In the genomic region with DNA sequence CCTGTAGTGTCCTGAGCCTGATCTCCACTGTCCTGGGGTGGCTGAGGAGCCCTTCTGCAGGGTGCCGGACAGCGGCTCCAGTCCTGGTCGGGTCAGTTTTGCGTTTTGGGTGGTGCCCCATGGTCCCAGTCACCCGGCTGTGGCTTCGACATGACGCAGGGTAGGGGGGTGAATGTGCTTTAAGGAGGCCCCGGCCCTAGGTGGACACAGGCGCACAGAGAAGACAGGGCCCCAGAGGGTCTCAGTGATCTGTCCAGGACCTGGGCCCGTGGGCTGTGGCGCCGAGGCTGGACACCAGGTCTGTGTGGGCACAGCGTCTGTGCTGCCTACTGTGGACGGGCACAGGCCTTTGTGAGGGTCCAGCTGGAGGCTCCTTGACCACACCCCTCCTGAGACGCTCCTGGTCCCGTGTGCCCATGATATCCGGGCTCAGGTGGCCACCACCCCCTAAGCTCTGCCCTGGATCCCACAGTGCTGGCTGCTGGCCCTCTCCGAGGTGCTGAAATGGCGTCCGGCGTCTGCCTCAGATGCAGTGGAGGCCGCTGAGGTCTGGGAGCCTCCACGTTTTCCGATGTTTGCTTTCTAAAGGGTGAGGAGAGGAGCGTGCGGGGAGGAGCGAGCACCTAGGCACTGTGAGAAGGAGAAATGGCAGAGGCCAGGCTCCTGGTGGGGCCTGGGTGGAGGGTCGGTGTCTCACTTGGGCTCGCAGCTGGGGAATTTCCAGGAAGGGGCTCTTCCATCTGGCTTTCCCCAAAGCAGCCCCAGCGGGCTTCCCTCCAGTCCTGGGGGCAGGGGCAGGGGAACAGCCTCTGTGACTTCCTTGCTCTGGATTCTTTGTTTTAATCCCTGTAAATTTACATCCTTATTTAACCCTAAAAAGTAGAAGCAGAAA, we compare ENCODE assay signal across 10 cellular contexts. TPM values are rescaled to one million over a fixed set of nuclear protein-coding genes. Genes with fewer than 3 reads are reported as not detected.
DNase-seq lines count a peak whose midpoint lies in the region; ATAC-seq lines count a peak whose summit lies in the region.
"Had no signal": no experiment of that assay in that cellular context is flagged by ENCODE, and none has a peak within 500 bp of the region (broad histone marks: within the 10 kb centered on the region; RNA-seq: fewer than 3 reads in every experiment).

No MANE protein-coding gene starts in this region.

- H3K36me3 Mint-ChIP-seq in activated T-cell treated with anti-CD3 and anti-CD28 coated beads, Interleukin-2, amount 50 U/mL, for 24 hours (ENCODE audit: low read depth) = no peaks in the 10 kb centered on the region
- no peaks in the 10 kb centered on the region for H3K36me3 Mint-ChIP-seq in activated CD4-positive, alpha-beta memory T cell treated with anti-CD3 and anti-CD28 coated beads, Interleukin-2, amount 10 ng/mL, durations not matched to agents 7 days and 5 days (ENCODE audit: low read depth)
- H3K36me3 Mint-ChIP-seq: CD8-positive, alpha-beta memory T cell had no signal

- peak; percentile 33 for DNase-seq in activated T-cell treated with anti-CD3 and anti-CD28 coated beads, Interleukin-2, amount 50 U/mL, for 1 hour
- no peak for DNase-seq in activated T-cell treated with anti-CD3 and anti-CD28 coated beads, Interleukin-2, amount 50 U/mL, for 24 hours
- peak; percentile 47 for DNase-seq in activated CD4-positive, alpha-beta memory T cell treated with anti-CD3 and anti-CD28 coated beads, Interleukin-2, amount 10 ng/mL, durations not matched to agents 7 days and 5 days
- DNase-seq in hepatic stellate cell (ENCODE audit: low spot score) = peak; percentile 55
- DNase-seq in stimulated activated naive CD8-positive, alpha-beta T cell treated with anti-CD3 and anti-CD28 coated beads, Interleukin-15, amount 100 ng/mL, for 72 hours = no peak
- no peak for DNase-seq in NCI-H2107 treated with DMSO at 0.1 percent for 48 hours (lab: John Stamatoyannopoulos, UW; ENCODE audit: unreplicated experiment)
- no peak for DNase-seq in NCI-H146 treated with DMSO at 0.1 percent for 48 hours (lab: John Stamatoyannopoulos, UW; ENCODE audit: unreplicated experiment)

- ATAC-seq in stimulated activated naive CD8-positive, alpha-beta T cell treated with anti-CD3 and anti-CD28 coated beads, Interleukin-15, amount 100 ng/mL, for 72 hours = peak; percentile 24
- ATAC-seq in HG02884 (IDR thresholded peaks at IDR 0.05; ENCODE audit: unreplicated experiment) = no peak

- no peak overlapping the region for H3K4me3 Mint-ChIP-seq in activated T-cell treated with anti-CD3 and anti-CD28 coated beads, Interleukin-2, amount 50 U/mL, for 24 hours
- H3K4me3 Mint-ChIP-seq in activated CD4-positive, alpha-beta memory T cell treated with anti-CD3 and anti-CD28 coated beads, Interleukin-2, amount 10 ng/mL, durations not matched to agents 7 days and 5 days = no peak overlapping the region
- H3K4me3 Mint-ChIP-seq in stimulated activated naive CD8-positive, alpha-beta T cell treated with anti-CD3 and anti-CD28 coated beads, Interleukin-15, amount 100 ng/mL, for 72 hours = no peak overlapping the region
- H3K4me3 Mint-ChIP-seq: CD8-positive, alpha-beta memory T cell; central memory CD8-positive, alpha-beta T cell had no signal

- H3K27me3 Mint-ChIP-seq in activated T-cell treated with anti-CD3 and anti-CD28 coated beads, Interleukin-2, amount 50 U/mL, for 24 hours = peaks cover 8% of the 10 kb centered on the region
- H3K27me3 Mint-ChIP-seq in activated CD4-positive, alpha-beta memory T cell treated with anti-CD3 and anti-CD28 coated beads, Interleukin-2, amount 10 ng/mL, durations not matched to agents 7 days and 5 days = peaks cover 4% of the 10 kb centered on the region
- H3K27me3 Mint-ChIP-seq in stimulated activated naive CD8-positive, alpha-beta T cell treated with anti-CD3 and anti-CD28 coated beads, Interleukin-15, amount 100 ng/mL, for 72 hours = peaks cover 32% of the 10 kb centered on the region

- CTCF ChIA-PET in activated CD4-positive, alpha-beta memory T cell treated with anti-CD3 and anti-CD28 coated beads, Interleukin-2, amount 10 ng/mL, durations not matched to agents 7 days and 5 days (lab: Charles Lee) = no interaction called here

- H3K27ac Mint-ChIP-seq in activated T-cell treated with anti-CD3 and anti-CD28 coated beads, Interleukin-2, amount 50 U/mL, for 24 hours = no peak overlapping the region
- H3K27ac Mint-ChIP-seq in activated CD4-positive, alpha-beta memory T cell treated with anti-CD3 and anti-CD28 coated beads, Interleukin-2, amount 10 ng/mL, durations not matched to agents 7 days and 5 days = no peak overlapping the region
- H3K27ac Mint-ChIP-seq in stimulated activated naive CD8-positive, alpha-beta T cell treated with anti-CD3 and anti-CD28 coated beads, Interleukin-15, amount 100 ng/mL, for 72 hours = no peak overlapping the region

- POLR2A ChIA-PET in activated CD4-positive, alpha-beta memory T cell treated with anti-CD3 and anti-CD28 coated beads, Interleukin-2, amount 10 ng/mL, durations not matched to agents 7 days and 5 days (lab: Charles Lee) = no interaction called here

- peaks cover 27% of the 10 kb centered on the region for H3K4me1 Mint-ChIP-seq in activated T-cell treated with anti-CD3 and anti-CD28 coated beads, Interleukin-2, amount 50 U/mL, for 24 hours (ENCODE audit: low read depth)
- H3K4me1 Mint-ChIP-seq in activated CD4-positive, alpha-beta memory T cell treated with anti-CD3 and anti-CD28 coated beads, Interleukin-2, amount 10 ng/mL, durations not matched to agents 7 days and 5 days = peaks cover 2% of the 10 kb centered on the region
- peaks cover 48% of the 10 kb centered on the region for H3K4me1 Mint-ChIP-seq in stimulated activated naive CD8-positive, alpha-beta T cell treated with anti-CD3 and anti-CD28 coated beads, Interleukin-15, amount 100 ng/mL, for 72 hours

- no peaks in the 10 kb centered on the region for H3K9me3 Mint-ChIP-seq in activated T-cell treated with anti-CD3 and anti-CD28 coated beads, Interleukin-2, amount 50 U/mL, for 24 hours
- no peaks in the 10 kb centered on the region for H3K9me3 Mint-ChIP-seq in activated CD4-positive, alpha-beta memory T cell treated with anti-CD3 and anti-CD28 coated beads, Interleukin-2, amount 10 ng/mL, durations not matched to agents 7 days and 5 days
- H3K9me3 Mint-ChIP-seq in stimulated activated naive CD8-positive, alpha-beta T cell treated with anti-CD3 and anti-CD28 coated beads, Interleukin-15, amount 100 ng/mL, for 72 hours = no peaks in the 10 kb centered on the region
- H3K9me3 Mint-ChIP-seq: CD8-positive, alpha-beta memory T cell; central memory CD8-positive, alpha-beta T cell had no signal

RNA-seq across cellular contexts. Expression of a gene that starts 56.1 kb away (rescaled TPM):
- 10 to 100 TPM; 44.4 to 45.3 TPM for total RNA-seq in activated CD4-positive, alpha-beta memory T cell treated with anti-CD3 and anti-CD28 coated beads, Interleukin-2, amount 10 ng/mL, durations not matched to agents 7 days and 5 days

Comparison
In these comparisons a context has a peak if more than half of its experiments do, and no peak if none do; other contexts are left out.
1. DNase-seq: peak in activated T-cell treated with anti-CD3 and anti-CD28 coated beads, Interleukin-2, amount 50 U/mL, for 1 hour (single experiment), activated CD4-positive, alpha-beta memory T cell treated with anti-CD3 and anti-CD28 coated beads, Interleukin-2, amount 10 ng/mL, durations not matched to agents 7 days and 5 days (single experiment) and hepatic stellate cell (single experiment); none in activated T-cell treated with anti-CD3 and anti-CD28 coated beads, Interleukin-2, amount 50 U/mL, for 24 hours (single experiment), stimulated activated naive CD8-positive, alpha-beta T cell treated with anti-CD3 and anti-CD28 coated beads, Interleukin-15, amount 100 ng/mL, for 72 hours (0 of 2), NCI-H2107 treated with DMSO at 0.1 percent for 48 hours (single experiment) and NCI-H146 treated with DMSO at 0.1 percent for 48 hours (single experiment).